15 cellular contexts compared by ENCODE assay signal in genomic region chr19:720691-721160, GRCh38. TPM values are rescaled to one million over a fixed set of nuclear protein-coding genes. Genes with fewer than 3 reads are reported as not detected.
DNase-seq lines count a peak whose midpoint lies in the region; ATAC-seq and TF ChIP-seq lines count a peak whose summit lies in the region.
"Had no signal": no experiment of that assay in that cellular context is flagged by ENCODE, and none has a peak within 500 bp of the region (broad histone marks: within the 10 kb centered on the region; RNA-seq: fewer than 3 reads in every experiment).

No MANE protein-coding gene starts in this region.

- H3K36me3 ChIP-seq in mucosa of descending colon (ENCODE audit: low read depth): no peaks in the 10 kb centered on the region
- H3K36me3 ChIP-seq: colonic mucosa had no signal

- no peaks in the 10 kb centered on the region for H3K4me1 ChIP-seq in mucosa of descending colon (ENCODE audit: low read depth)
- H3K4me1 ChIP-seq: colonic mucosa had no signal

- H3K4me3 ChIP-seq in mucosa of descending colon: no peak overlapping the region
- H3K4me3 ChIP-seq: colonic mucosa had no signal

- peak overlapping the region; percentile 10 for H3K27ac ChIP-seq in temporal lobe (ENCODE audit: low read depth, low read length)
- H3K27ac ChIP-seq: colonic mucosa had no signal

- intact Hi-C loops in mucosa of descending colon (cut with DNase I, micrococcal nuclease): no loop called here

- TF ChIP-seq CTCF in mucosa of descending colon (IDR thresholded peaks at IDR 0.05): no peak

- ATAC-seq in esophagus mucosa (peak; percentile 17), mucosa of descending colon (peak; percentile 43), GM21528 (IDR thresholded peaks at IDR 0.05; ENCODE audit: low FRiP score, unreplicated experiment) (no peak)
- ATAC-seq: activated CD8-positive, alpha-beta T cell treated with anti-CD3 and anti-CD28 coated beads for 36 hours had no signal

- H3K9me3 ChIP-seq in mucosa of descending colon: no peaks in the 10 kb centered on the region
- H3K9me3 ChIP-seq: colonic mucosa had no signal

- DNase-seq in NCI-H2227 (lab: John Stamatoyannopoulos, UW; ENCODE audit: unreplicated experiment) (peak; percentile 49), NCI-H2227 treated with DMSO at 0.1 percent for 48 hours (lab: John Stamatoyannopoulos, UW) (no peak), mucosa of descending colon (no peak)
- DNase-seq in activated naive CD4-positive, alpha-beta T cell (lab: John Stamatoyannopoulos, UW): no peak
- no peak for DNase-seq in stimulated activated CD4-positive, alpha-beta T cell treated with anti-CD3 and anti-CD28 coated beads, Interleukin-2, amount 100 ng/mL, for 24 hours
- DNase-seq: activated CD8-positive, alpha-beta T cell treated with anti-CD3 and anti-CD28 coated beads for 36 hours; activated naive CD4-positive, alpha-beta T cell treated with anti-CD3 and anti-CD28 coated beads, Interleukin-2, amount 10 ng/mL, durations not matched to agents 7 days and 5 days; colonic mucosa; NCI-H1105 treated with DMSO at 0.1 percent for 48 hours had no signal

RNA-seq across cellular contexts. Expression of gene PALM, which starts 12.0 kb away (rescaled TPM):
- total RNA-seq in esophagus mucosa: 2.0 TPM
- 10 to 100 TPM in 2 of 3 donors, 1 to 10 TPM in 1; 8.1 to 58.4 (median 13.0) TPM for total RNA-seq in mucosa of descending colon
- 84.1 TPM for total RNA-seq in temporal lobe

RNA-seq across cellular contexts. Expression of gene PRSS57, which starts 25.5 kb away (rescaled TPM):
- total RNA-seq in esophagus mucosa (not detected), mucosa of descending colon (not detected), temporal lobe (not detected)
- total RNA-seq: A673; activated CD8-positive, alpha-beta T cell treated with anti-CD3 and anti-CD28 coated beads for 36 hours; colonic mucosa; H4; progenitor cell of endocrine pancreas had no signal

RNA-seq across cellular contexts. Expression of gene MISP, which starts 30.2 kb away (rescaled TPM):
- total RNA-seq in esophagus mucosa: 0.40 TPM
- total RNA-seq in mucosa of descending colon: 100 to 1,000 TPM; 184 to 443 (median 361) TPM
- total RNA-seq in temporal lobe: under 0.01 TPM
- total RNA-seq: activated CD8-positive, alpha-beta T cell treated with anti-CD3 and anti-CD28 coated beads for 36 hours; H4 had no signal

RNA-seq across cellular contexts. Expression of gene FSTL3, which starts 44.5 kb away (rescaled TPM):
- total RNA-seq in esophagus mucosa (3.3 TPM), mucosa of descending colon (10 to 100 TPM in 2 of 3 donors, 1 to 10 TPM in 1; 2.6 to 25.0 (median 12.8) TPM), temporal lobe (4.9 TPM)

RNA-seq across cellular contexts. Expression of gene RNF126, which starts 57.7 kb away (rescaled TPM):
- total RNA-seq in esophagus mucosa: 53.0 TPM
- total RNA-seq in mucosa of descending colon: 10 to 100 TPM; 47.5 to 69.1 (median 62.0) TPM
- 11.8 TPM for total RNA-seq in temporal lobe

Comparison
In these comparisons a context has a peak if more than half of its experiments do, and no peak if none do; other contexts are left out.
1. RNA of gene MISP, which starts 30.2 kb away (total RNA-seq): 184 to 443 TPM in mucosa of descending colon; 0.40 TPM in esophagus mucosa (single experiment) and under 0.01 TPM in temporal lobe (single experiment); every median in the first group is over 100 times any median in the second.